Comparison of ENCODE assay signal across 20 cellular contexts in the genomic region with DNA sequence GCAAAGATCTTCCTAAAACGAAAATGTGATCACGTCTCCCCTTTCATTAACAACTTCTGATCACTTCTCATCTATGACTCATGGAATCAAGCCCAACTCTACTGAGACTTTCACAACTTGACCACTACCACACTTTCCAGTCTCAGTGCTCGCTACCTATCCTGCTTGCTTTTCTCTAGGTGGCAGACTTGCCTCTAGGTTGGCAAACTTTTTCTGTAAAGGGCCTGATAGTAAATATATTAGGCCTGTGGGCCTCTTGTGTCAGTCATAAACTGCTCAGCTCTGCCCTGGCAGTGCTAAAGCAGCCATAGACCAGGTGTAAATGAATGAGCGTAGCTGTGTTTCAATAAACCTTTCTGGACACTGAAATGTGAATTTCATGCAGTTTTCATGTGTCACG. TPM values are rescaled to one million over a fixed set of nuclear protein-coding genes. Genes with fewer than 3 reads are reported as not detected.
DNase-seq lines count a peak whose midpoint lies in the region; ATAC-seq, FAIRE-seq and TF ChIP-seq lines count a peak whose summit lies in the region.
"Had no signal": no experiment of that assay in that cellular context is flagged by ENCODE, and none has a peak within 500 bp of the region (broad histone marks: within the 10 kb centered on the region; RNA-seq: fewer than 3 reads in every experiment).

No MANE protein-coding gene starts in this region.

- no peaks in the 10 kb centered on the region for H3F3A ChIP-seq in neural progenitor cell (ENCODE audit: low read depth)

- H3K9me3 ChIP-seq in liver (ENCODE audit: control insufficient read depth in 4 of 4, low read length in 3 of 4) = no peaks in the 10 kb centered on the region
- H3K9me3 ChIP-seq in HepG2 (ENCODE audit: low read length) = no peaks in the 10 kb centered on the region
- H3K9me3 ChIP-seq in neural progenitor cell (ENCODE audit: low read depth) = no peaks in the 10 kb centered on the region
- no peaks in the 10 kb centered on the region for H3K9me3 ChIP-seq in thyroid gland
- H3K9me3 ChIP-seq: A549 had no signal

- peaks cover 7% of the 10 kb centered on the region for H3K4me1 Mint-ChIP-seq in neural progenitor cell

- no peak for TF ChIP-seq EP300 in HepG2 (IDR thresholded peaks at IDR 0.05; ENCODE audit: low read depth in 2 of 2, low read length in 2 of 2)
- TF ChIP-seq EP300 in HepG2 (CRISPR knock-in tag; IDR thresholded peaks at IDR 0.05; ENCODE audit: borderline replicate concordance) = no peak

- peak; percentile 37 to 62 for TF ChIP-seq RAD21 in liver (IDR thresholded peaks at IDR 0.05)
- TF ChIP-seq RAD21 in HepG2 (CRISPR knock-in tag; IDR thresholded peaks at IDR 0.05) = no peak

- H4K20me1 ChIP-seq in HepG2 (ENCODE audit: insufficient read depth, low read length) (no peaks in the 10 kb centered on the region), neural progenitor cell (ENCODE audit: low read depth) (no peaks in the 10 kb centered on the region)

- H2AFZ ChIP-seq in HepG2 (ENCODE audit: low read length) = no peak overlapping the region
- no peak overlapping the region for H2AFZ ChIP-seq in neural progenitor cell (replicated peaks)

- FAIRE-seq in HepG2 (lab: Jason Lieb, UNC) = no peak
- FAIRE-seq: A549, HTR-8/SVneo had no signal

- H3K9ac ChIP-seq in liver (ENCODE audit: low read depth in 1 of 2, low read length in 2 of 2) = no peak overlapping the region
- H3K9ac ChIP-seq in HepG2 (ENCODE audit: insufficient read depth, low read depth, low read length) = no peak overlapping the region
- H3K9ac ChIP-seq in neural progenitor cell = no peak overlapping the region

- H3K36me3 ChIP-seq in liver (ENCODE audit: control insufficient read depth in 4 of 4, insufficient read depth in 3 of 4, low read depth in 1 of 4, low read length in 3 of 4) (no peaks in the 10 kb centered on the region), HepG2 (replicated peaks in 1 of 2; ENCODE audit: control insufficient read depth in 1 of 2, insufficient read depth in 2 of 2, low read length in 2 of 2) (no peaks in the 10 kb centered on the region), neural progenitor cell (no peaks in the 10 kb centered on the region), thyroid gland (no peaks in the 10 kb centered on the region)

- no TSS peak for BruUV-seq in HepG2 (replicated peaks; lab: Mats Ljungman, UMichigan)

- in situ Hi-C loops in HepG2 (cut with HindIII; ENCODE audit: extremely low pct_ligation_motif_present, low pct_unique_long_range_greater_than_20kb) = no loop called here

- peaks cover 3% of the 10 kb centered on the region for H3K27me3 Mint-ChIP-seq in neural progenitor cell (ENCODE audit: insufficient read depth, low read depth)

- H3K4me2 ChIP-seq in HepG2 (ENCODE audit: low read depth, low read length) = no peak overlapping the region
- H3K4me2 ChIP-seq in neural progenitor cell = no peak overlapping the region
- H3K4me2 ChIP-seq: A549 had no signal

- intact Hi-C loops in HepG2 (cut with micrococcal nuclease; ENCODE audit: unreplicated experiment) = no loop called here
- intact Hi-C loops in thyroid gland (cut with DNase I) = no loop called here

- H3K4me3 ChIP-seq in liver (ENCODE audit: low read depth in 1 of 3, low read length in 3 of 3) (no peak overlapping the region), HepG2 (replicated peaks in 1 of 3; ENCODE audit: insufficient read depth in 1 of 3, low read depth in 2 of 3, low read length in 3 of 3) (no peak overlapping the region), NB4 (ENCODE audit: low read depth, low read length) (no peak overlapping the region), epithelial cell of proximal tubule (ENCODE audit: low read depth, low read length) (no peak overlapping the region), neural progenitor cell (no peak overlapping the region), thyroid gland (replicated peaks in 1 of 3) (no peak overlapping the region)
- H3K4me3 ChIP-seq: A549 had no signal

- no peaks in the 10 kb centered on the region for H3K9me3 Mint-ChIP-seq in neural progenitor cell

- H3K4me1 ChIP-seq in liver (ENCODE audit: control insufficient read depth in 4 of 4, insufficient read depth in 4 of 4, low read length in 3 of 4) = no peaks in the 10 kb centered on the region
- H3K4me1 ChIP-seq in HepG2 (ENCODE audit: insufficient read depth, low read length) = no peaks in the 10 kb centered on the region
- no peaks in the 10 kb centered on the region for H3K4me1 ChIP-seq in neural progenitor cell
- no peaks in the 10 kb centered on the region for H3K4me1 ChIP-seq in thyroid gland
- H3K4me1 ChIP-seq: A549 had no signal

- no peaks in the 10 kb centered on the region for H3K79me2 ChIP-seq in HepG2 (ENCODE audit: insufficient read depth, low read length)
- H3K79me2 ChIP-seq in neural progenitor cell (ENCODE audit: low read depth) = no peaks in the 10 kb centered on the region

- H3K27ac ChIP-seq in liver (ENCODE audit: low read depth in 1 of 2, low read length in 2 of 2) (no peak overlapping the region), HepG2 (ENCODE audit: extremely low read length, insufficient read depth, low read length) (no peak overlapping the region), neural progenitor cell (no peak overlapping the region), thyroid gland (no peak overlapping the region)
- H3K27ac ChIP-seq: A549, HL-60 had no signal

- 85% methylated on average over 5 of the region's 5 CpGs for WGBS in liver
- 7% methylated on average over 5 of the region's 5 CpGs for WGBS in HepG2 (ENCODE audit: low lambda C conversion rate)
- WGBS in thyroid gland, 2 donors = 90 to 91% methylated on average over 5 of the region's 5 CpGs

- no peak overlapping the region for H3K4me3 Mint-ChIP-seq in neural progenitor cell

- TF ChIP-seq POLR2A in HepG2 (IDR thresholded peaks at IDR 0.05; ENCODE audit: insufficient read depth in 1 of 2, low read depth in 2 of 2, low read length in 2 of 2) (no peak), NB4 (IDR thresholded peaks at IDR 0.05; ENCODE audit: extremely low read depth, insufficient read length) (no peak), thyroid gland (IDR thresholded peaks at IDR 0.05) (no peak)

- DNase-seq in HepG2 (ENCODE audit: low spot score) (no peak), NB4 (ENCODE audit: low read depth) (peak; percentile 15), epithelial cell of proximal tubule (ENCODE audit: low read depth) (no peak), neural progenitor cell (ENCODE audit: low spot score) (no peak), thyroid gland (no peak), activated gamma-delta T cell treated with Interleukin-2 at 50 U/mL for 16 hours (no peak)
- no peak for DNase-seq in stimulated activated CD8-positive, alpha-beta memory T cell treated with anti-CD3 and anti-CD28 coated beads, Interleukin-4, amount 100 ng/mL, for 48 hours
- DNase-seq: C1 segment of cervical spinal cord, COR-L47, H7, NCI-H1436, NCI-H2029, NCI-H2171, NCI-H446 treated with DMSO at 0.1 percent for 48 hours, NCI-H748 treated with DMSO at 0.1 percent for 48 hours, SIG-M5 had no signal

- no peaks in the 10 kb centered on the region for H3K27me3 ChIP-seq in liver (ENCODE audit: control insufficient read depth in 4 of 4, insufficient read depth in 4 of 4, low read length in 3 of 4)
- no peaks in the 10 kb centered on the region; a peak in 1 of 5 replicates for H3K27me3 ChIP-seq in HepG2 (ENCODE audit: control insufficient read depth in 1 of 2, insufficient read depth in 2 of 2, low read length in 2 of 2)
- H3K27me3 ChIP-seq in neural progenitor cell = no peaks in the 10 kb centered on the region
- H3K27me3 ChIP-seq in thyroid gland = no peaks in the 10 kb centered on the region

- no peak for TF ChIP-seq CTCF in liver (IDR thresholded peaks at IDR 0.05; ENCODE audit: low read depth, low read length, missing input control)
- no peak for TF ChIP-seq CTCF in HepG2 (CRISPR knock-in tag; IDR thresholded peaks at IDR 0.05)
- no peak for TF ChIP-seq CTCF in NB4 (IDR thresholded peaks at IDR 0.05; ENCODE audit: low read depth, low read length)
- peak; percentile 26 for TF ChIP-seq CTCF in epithelial cell of proximal tubule (conservative IDR thresholded peaks at IDR 0.05; ENCODE audit: low read depth, low read length)
- peak; percentile 23 for TF ChIP-seq CTCF in neural progenitor cell (IDR thresholded peaks at IDR 0.05)
- no peak for TF ChIP-seq CTCF in thyroid gland (IDR thresholded peaks at IDR 0.05)

- CTCF ChIA-PET in HepG2 (lab: Yijun Ruan, JAX; ENCODE audit: low intra/inter-chr PET ratio, low total read pairs) = no interaction called here

- H3K27ac Mint-ChIP-seq in neural progenitor cell = no peak overlapping the region

- H3K36me3 Mint-ChIP-seq in neural progenitor cell = no peaks in the 10 kb centered on the region

- POLR2A ChIA-PET in HepG2 (lab: Yijun Ruan, JAX) = no interaction called here

- no peak for ATAC-seq in HepG2
- ATAC-seq: A549 had no signal

TF ChIP-seq in liver, 16 proteins besides CTCF, POLR2A, EP300 and RAD21 (continues in another document):
- no peak for TF ChIP-seq TAF1 (conservative IDR thresholded peaks at IDR 0.05)

TF ChIP-seq in HepG2, 621 proteins besides CTCF, POLR2A, EP300 and RAD21:
- TF ChIP-seq ZNF101 (CRISPR knock-in tag; IDR thresholded peaks at IDR 0.05; ENCODE audit: borderline replicate concordance, low read depth) = no peak

RNA-seq across cellular contexts. Expression of a gene that starts 21.5 kb away (rescaled TPM):
- total RNA-seq in liver (not detected), HepG2 (2016; rRNA removed; fragmentation: Illumina TruSeq; extraction: Trizol) (not detected in 2 replicates), epithelial cell of proximal tubule (not detected in 2 replicates), neural progenitor cell (ENCODE audit: low replicate concordance) (not detected in 2 replicates), thyroid gland (1 to 10 TPM in 1 of 4 donors, not detected in 3; 1.9 TPM)
- polyA plus RNA-seq in liver (not detected), HepG2 (2011; rRNA removed) (not detected in 2 replicates)
- total RNA-seq in HepG2 (2016; cell fraction: cytosol; rRNA removed; fragmentation: Illumina TruSeq; extraction: Trizol; ENCODE audit: low read depth) = not detected in 2 replicates
- not detected in 2 replicates for total RNA-seq in HepG2 (2016; cell fraction: insoluble cytoplasmic fraction; rRNA removed; fragmentation: Illumina TruSeq; extraction: Trizol)
- not detected in 2 replicates for total RNA-seq in HepG2 (2016; cell fraction: membrane; rRNA removed; fragmentation: Illumina TruSeq; extraction: Trizol)
- total RNA-seq in HepG2 (2016; cell fraction: nucleus; rRNA removed; fragmentation: Illumina TruSeq; extraction: Trizol) = not detected in 2 replicates
- not detected in 2 replicates for polyA plus RNA-seq in HepG2 (2011; cell fraction: cytosol; rRNA removed)
- polyA plus RNA-seq in HepG2 (2011; cell fraction: nucleus; rRNA removed) = not detected in 2 replicates
- polyA plus RNA-seq in HepG2 (2012) = not detected in 2 replicates
- polyA plus RNA-seq in HepG2 (2016; cell fraction: cytosol; fragmentation: Illumina TruSeq; extraction: Trizol; ENCODE audit: low read depth) = not detected in 2 replicates
- polyA plus RNA-seq in HepG2 (2016; cell fraction: insoluble cytoplasmic fraction; fragmentation: Illumina TruSeq; extraction: Trizol; ENCODE audit: low read depth) = not detected in 2 replicates
- polyA plus RNA-seq in HepG2 (2016; cell fraction: membrane; fragmentation: Illumina TruSeq; extraction: Trizol; ENCODE audit: low read depth) = not detected in 2 replicates
- not detected in 2 replicates for polyA plus RNA-seq in HepG2 (2016; cell fraction: nucleus; fragmentation: Illumina TruSeq; extraction: Trizol; ENCODE audit: insufficient read depth, low read depth)
- not detected in 2 replicates for polyA minus RNA-seq in HepG2 (2011; rRNA and poly(A)+ RNA removed; ENCODE audit: low replicate concordance)
- polyA minus RNA-seq in HepG2 (2011; cell fraction: cytosol; rRNA and poly(A)+ RNA removed) = not detected in 2 replicates
- polyA minus RNA-seq in HepG2 (2011; cell fraction: nucleus; rRNA and poly(A)+ RNA removed) = not detected in 2 replicates
- total RNA-seq: H7 had no signal
- polyA plus RNA-seq: A549 had no signal

Comparison
In these comparisons a context has a peak if more than half of its experiments do, and no peak if none do; other contexts are left out.
1. CTCF ChIP-seq: peak in epithelial cell of proximal tubule (single experiment) and neural progenitor cell (single experiment); none in liver (single experiment), HepG2 (single experiment), NB4 (single experiment) and thyroid gland (0 of 6).